Comparison of ENCODE assay signal across 19 cellular contexts in genomic region chr3:184011230-184011876, GRCh38. TPM values are rescaled to one million over a fixed set of nuclear protein-coding genes. Genes with fewer than 3 reads are reported as not detected.
A peak's percentile ranks its signal among the peaks of the same experiment; 100 is the strongest.
DNase-seq lines count a peak whose midpoint lies in the region; ATAC-seq and TF ChIP-seq lines count a peak whose summit lies in the region.
"Had no signal": no experiment of that assay in that cellular context is flagged by ENCODE, and none has a peak within 500 bp of the region (broad histone marks: within the 10 kb centered on the region; RNA-seq: fewer than 3 reads in every experiment).

No MANE protein-coding gene starts in this region.

- intact Hi-C loops in gastrocnemius medialis (cut with DNase I; ENCODE audit: low total_unique reads) (loop anchor here (10.0 kb wide), 3 partner anchors 283 to 803 kb away; partner anchors contain the start of genes KLHL24, PSMD2 and VPS8), posterior cingulate gyrus (cut with DNase I) (no loop called here)

- no peaks in the 10 kb centered on the region for H3K9me3 ChIP-seq in gastrocnemius medialis
- H3K9me3 ChIP-seq: BLaER1 had no signal

- peaks cover 0 to 54% of the 10 kb centered on the region in 2 donors for H3K36me3 ChIP-seq in gastrocnemius medialis

- no peaks in the 10 kb centered on the region for H3K27me3 ChIP-seq in gastrocnemius medialis
- H3K27me3 ChIP-seq: BLaER1 had no signal

- H3K4me3 ChIP-seq in LNCaP clone FGC (ENCODE audit: low read depth, low read length) (no peak overlapping the region), gastrocnemius medialis (no peak overlapping the region)
- H3K4me3 ChIP-seq: BLaER1 had no signal

- TF ChIP-seq CTCF in LNCaP clone FGC (IDR thresholded peaks at IDR 0.05; ENCODE audit: control insufficient read depth, extremely low read depth, insufficient read depth) (no peak), VCaP (conservative IDR thresholded peaks at IDR 0.05) (no peak), gastrocnemius medialis (IDR thresholded peaks at IDR 0.05 in 4 of 5, conservative IDR thresholded peaks at IDR 0.05 in 1 of 5) (no peak)

- H3K27ac ChIP-seq in VCaP (peak overlapping the region; percentile 84), gastrocnemius medialis (peak overlapping the region in 3 of 4 donors; percentile 10 to 98 (median 87))
- H3K27ac ChIP-seq: BLaER1 had no signal

- peak; percentile 61 for DNase-seq in EH (ENCODE audit: low read depth)
- DNase-seq in LNCaP clone FGC (ENCODE audit: low read depth): peak; percentile 92
- no peak for DNase-seq in gastrocnemius medialis
- DNase-seq in DMS 273 (lab: John Stamatoyannopoulos, UW; ENCODE audit: unreplicated experiment): no peak
- DNase-seq in DMS114 treated with DMSO at 0.1 percent for 48 hours (lab: John Stamatoyannopoulos, UW; ENCODE audit: unreplicated experiment): no peak
- no peak for DNase-seq in OCI-M2 (lab: John Stamatoyannopoulos, UW; ENCODE audit: unreplicated experiment)
- no peak for DNase-seq in posterior cingulate gyrus
- DNase-seq: AML-193; CD4-positive, CD25-positive, alpha-beta regulatory T cell; DMS 273 treated with DMSO at 0.1 percent for 48 hours; DMS79; EL; HCEC 1CT; HFFc6 had no signal

- no peak for ATAC-seq in gastrocnemius medialis
- ATAC-seq: HepG2 had no signal

- H3K4me1 ChIP-seq in gastrocnemius medialis: peaks cover 29 to 53% of the 10 kb centered on the region in 2 donors

- in situ Hi-C loops in gastrocnemius medialis (cut with MboI; ENCODE audit: low sequenced_read_pairs in 4 of 4): loop anchor here in 1 of 4 donors (10.0 kb wide), 1 partner anchor 117 kb away; no protein-coding TSS in a partner anchor

- no peak for TF ChIP-seq POLR2A in gastrocnemius medialis (IDR thresholded peaks at IDR 0.05)

RNA-seq across cellular contexts. Expression of gene ABCC5, which starts 6.3 kb away (rescaled TPM):
- 10 to 100 TPM; 20.4 to 52.2 (median 39.5) TPM for total RNA-seq in gastrocnemius medialis

RNA-seq across cellular contexts. Expression of gene HTR3D, which starts 20.2 kb away (rescaled TPM):
- not detected for total RNA-seq in gastrocnemius medialis
- total RNA-seq: A673; CD4-positive, CD25-positive, alpha-beta regulatory T cell; H4; HepG2; HFFc6 had no signal

RNA-seq across cellular contexts. Expression of gene HTR3C, which starts 41.5 kb away (rescaled TPM):
- not detected for total RNA-seq in gastrocnemius medialis
- total RNA-seq: A673; CD4-positive, CD25-positive, alpha-beta regulatory T cell; H4; HepG2; HFFc6 had no signal

Comparison
In these comparisons a context has a peak if more than half of its experiments do, and no peak if none do; other contexts are left out.
1. DNase-seq: peak in EH (single experiment) and LNCaP clone FGC (single experiment); none in gastrocnemius medialis (0 of 2), DMS 273 (single experiment), DMS114 treated with DMSO at 0.1 percent for 48 hours (single experiment), OCI-M2 (single experiment) and posterior cingulate gyrus (0 of 10).